In the genomic region with DNA sequence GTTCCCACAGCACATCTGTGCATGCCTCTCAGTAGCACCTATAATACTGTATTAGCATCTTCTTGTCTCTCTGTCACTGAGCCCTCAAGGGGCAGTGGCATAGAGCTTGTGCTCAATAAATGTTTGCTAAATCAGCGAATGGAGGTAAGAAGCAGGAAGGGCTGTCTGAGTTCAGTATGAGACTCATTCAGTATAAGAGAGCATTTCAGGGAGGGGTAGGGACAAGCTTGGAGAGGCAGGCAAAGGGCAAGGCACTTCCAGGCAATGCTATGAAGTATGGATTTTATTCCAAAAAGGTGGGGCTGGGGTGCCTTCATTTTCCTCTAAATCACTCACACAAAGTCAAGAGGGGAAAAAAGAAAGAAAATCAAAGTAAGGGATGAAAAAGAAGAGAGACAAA, we compare ENCODE assay signal across 21 cellular contexts. TPM values are rescaled to one million over a fixed set of nuclear protein-coding genes. Genes with fewer than 3 reads are reported as not detected.
DNase-seq lines count a peak whose midpoint lies in the region; ATAC-seq, FAIRE-seq and TF ChIP-seq lines count a peak whose summit lies in the region.
"Had no signal": no experiment of that assay in that cellular context is flagged by ENCODE, and none has a peak within 500 bp of the region (broad histone marks: within the 10 kb centered on the region; RNA-seq: fewer than 3 reads in every experiment).

No MANE protein-coding gene starts in this region.

- H3K27ac ChIP-seq in BLaER1, result peak overlapping the region; percentile 47
- no peak overlapping the region for H3K27ac ChIP-seq in BLaER1 treated with 17β-estradiol and CSF1 and Interleukin-3, amounts not matched to agents 10 nM and 100 nM

- peak overlapping the region; percentile 49; the same call in 1 of the 2 replicates for H3K9ac ChIP-seq in BLaER1
- H3K9ac ChIP-seq in BLaER1 treated with 17β-estradiol and CSF1 and Interleukin-3, amounts not matched to agents 10 nM and 100 nM, result peak overlapping the region in 2 of 11 experiments; percentile 3 to 38; a peak in 4 of 22 replicates

- peaks cover 45% of the 10 kb centered on the region for H3K4me1 ChIP-seq in BLaER1
- peaks cover 0 to 41% (median 19%) of the 10 kb centered on the region in 10 experiments; a peak in 15 of 20 replicates for H3K4me1 ChIP-seq in BLaER1 treated with 17β-estradiol and CSF1 and Interleukin-3, amounts not matched to agents 10 nM and 100 nM
- H3K4me1 ChIP-seq: HAP-1 had no signal

- TF ChIP-seq POLR2A in GM12891 (IDR thresholded peaks at IDR 0.05; ENCODE audit: low read depth, low read length), result no peak

- ATAC-seq in GM21717 (IDR thresholded peaks at IDR 0.05; ENCODE audit: unreplicated experiment), result no peak
- ATAC-seq: GM12878 had no signal

- peak; percentile 16 for FAIRE-seq in GM12891 (lab: Jason Lieb, UNC)
- FAIRE-seq: GM12878, GM18507, H54 had no signal

- H3K4me2 ChIP-seq in BLaER1, result peak overlapping the region; percentile 85
- H3K4me2 ChIP-seq in BLaER1 treated with 17β-estradiol and CSF1 and Interleukin-3, amounts not matched to agents 10 nM and 100 nM, result peak overlapping the region in 9 of 11 experiments; percentile 19 to 93 (median 70); a peak in 17 of 22 replicates

- DNase-seq in GM12891 (ENCODE audit: insufficient read length, low spot score), result no peak
- DNase-seq in NCI-H69 (lab: John Stamatoyannopoulos, UW), result peak; percentile 13
- DNase-seq in NCI-H2107 treated with DMSO at 0.1 percent for 48 hours (lab: John Stamatoyannopoulos, UW; ENCODE audit: unreplicated experiment), result no peak
- no peak for DNase-seq in MV-4-11 (lab: John Stamatoyannopoulos, UW)
- no peak for DNase-seq in HuH-7 (ENCODE audit: low spot score)
- DNase-seq: C1 segment of cervical spinal cord; Calu3; CD4-positive, alpha-beta memory T cell; COR-L47; DMS53; EL; GDM1; GOT3; HFFc6 had no signal

- no peaks in the 10 kb centered on the region for H3K36me3 ChIP-seq in BLaER1
- H3K36me3 ChIP-seq in BLaER1 treated with 17β-estradiol and CSF1 and Interleukin-3, amounts not matched to agents 10 nM and 100 nM, result no peaks in the 10 kb centered on the region
- H3K36me3 ChIP-seq: HAP-1 had no signal

- H3K9me3 ChIP-seq in BLaER1, result no peaks in the 10 kb centered on the region; the same call in 1 of the 2 replicates
- peaks cover 0 to 9% (median 0%) of the 10 kb centered on the region in 11 experiments; a peak in 5 of 22 replicates for H3K9me3 ChIP-seq in BLaER1 treated with 17β-estradiol and CSF1 and Interleukin-3, amounts not matched to agents 10 nM and 100 nM (replicated peaks in 1 of 11)
- H3K9me3 ChIP-seq: HAP-1 had no signal

- no peaks in the 10 kb centered on the region for H3K27me3 ChIP-seq in BLaER1
- peaks cover 0 to 7% (median 0%) of the 10 kb centered on the region in 11 experiments; a peak in 2 of 22 replicates for H3K27me3 ChIP-seq in BLaER1 treated with 17β-estradiol and CSF1 and Interleukin-3, amounts not matched to agents 10 nM and 100 nM

- peak overlapping the region; percentile 31; the same call in 1 of the 2 replicates for H3K4me3 ChIP-seq in BLaER1
- H3K4me3 ChIP-seq in BLaER1 treated with 17β-estradiol and CSF1 and Interleukin-3, amounts not matched to agents 10 nM and 100 nM, result peak overlapping the region in 1 of 10 experiments; percentile 1; a peak in 2 of 20 replicates
- H3K4me3 ChIP-seq: GM12878, HAP-1 had no signal

- H4K20me1 ChIP-seq in BLaER1, result no peaks in the 10 kb centered on the region
- H4K20me1 ChIP-seq in BLaER1 treated with 17β-estradiol and CSF1 and Interleukin-3, amounts not matched to agents 10 nM and 100 nM, result no peaks in the 10 kb centered on the region

TF ChIP-seq in GM12891, 5 proteins besides CTCF, POLR2A, EP300 and RAD21:
- no peak for TF ChIP-seq POLR2AphosphoS5 (IDR thresholded peaks at IDR 0.05; ENCODE audit: low read depth, low read length)
- TF ChIP-seq POU2F2 (IDR thresholded peaks at IDR 0.05; ENCODE audit: low read depth, low read length), result no peak
- TF ChIP-seq SPI1 (IDR thresholded peaks at IDR 0.05; ENCODE audit: low read depth, low read length), result no peak
- TF ChIP-seq PAX5 (IDR thresholded peaks at IDR 0.05; ENCODE audit: insufficient read depth, low read length, severe bottlenecking), result no peak
- TF ChIP-seq TAF1 (IDR thresholded peaks at IDR 0.05; ENCODE audit: low read depth, low read length), result no peak

RNA-seq across cellular contexts. Expression of a gene that starts 51.3 kb away (rescaled TPM):
- polyA plus RNA-seq in GM12891 (2012; ENCODE audit: low read depth, missing spikeins), result 52.8 TPM
